28 cellular contexts compared by ENCODE assay signal in the genomic region with DNA sequence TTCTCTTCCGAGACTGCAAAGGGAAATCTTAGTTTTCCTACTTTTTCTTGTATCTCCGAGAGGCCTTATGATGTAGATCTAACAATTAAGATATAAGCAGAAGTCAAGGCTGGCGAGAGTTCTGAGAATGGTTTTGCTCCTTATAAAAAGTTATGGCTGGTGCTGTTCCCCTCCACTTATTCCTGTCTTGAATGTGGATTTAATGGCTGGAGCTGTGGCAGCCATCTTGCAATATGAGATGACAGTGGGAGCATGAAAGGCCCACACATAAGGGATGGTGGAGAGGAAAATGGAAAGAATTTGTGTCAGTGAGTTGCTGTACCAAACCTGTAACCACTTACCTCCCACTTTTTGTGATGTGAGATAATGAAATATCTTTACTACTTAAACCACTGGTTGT.
DNase-seq lines count a peak whose midpoint lies in the region; ATAC-seq, FAIRE-seq and TF ChIP-seq lines count a peak whose summit lies in the region.
"Had no signal": no experiment of that assay in that cellular context is flagged by ENCODE, and none has a peak within 500 bp of the region (broad histone marks: within the 10 kb centered on the region; RNA-seq: fewer than 3 reads in every experiment).

No MANE protein-coding gene starts in this region.

- in situ Hi-C loops in K562 (cut with MboI), result no loop called here

- no peaks in the 10 kb centered on the region for H3K36me3 Mint-ChIP-seq in activated CD4-positive, alpha-beta T cell treated with anti-CD3 and anti-CD28 coated beads, Interleukin-2, amount 10 ng/mL, durations not matched to agents 24 days and 14 days (ENCODE audit: low read depth)
- H3K36me3 Mint-ChIP-seq: CD14-positive monocyte; CD4-positive, alpha-beta memory T cell; CD4-positive, CD25-positive, alpha-beta regulatory T cell; CD8-positive, alpha-beta memory T cell had no signal

- H3K27ac ChIP-seq in HEK293 (ENCODE audit: extremely low read depth, low read depth, low read length) (no peak overlapping the region), K562 (ENCODE audit: extremely low read depth, low read depth, low read length) (no peak overlapping the region), osteoblast (ENCODE audit: low read depth, low read length) (no peak overlapping the region)
- H3K27ac ChIP-seq: 22Rv1, A549, BLaER1 had no signal

- H2AFZ ChIP-seq in K562 (ENCODE audit: low read depth, low read length) (no peak overlapping the region), osteoblast (ENCODE audit: low read length) (peak overlapping the region; percentile 30)

- no peak for TF ChIP-seq CTCF in HEK293 (tag by site-specific recombination; IDR thresholded peaks at IDR 0.05)
- no peak for TF ChIP-seq CTCF in K562 (IDR thresholded peaks at IDR 0.05 in 2 of 3, conservative IDR thresholded peaks at IDR 0.05 in 1 of 3; ENCODE audit: insufficient read depth in 2 of 3, low read depth in 1 of 3, low read length in 3 of 3)
- TF ChIP-seq CTCF in osteoblast (IDR thresholded peaks at IDR 0.05; ENCODE audit: extremely low read depth, low read depth, low read length), result no peak

- H3K4me3 Mint-ChIP-seq in activated CD4-positive, alpha-beta T cell treated with anti-CD3 and anti-CD28 coated beads, Interleukin-2, amount 10 ng/mL, durations not matched to agents 24 days and 14 days, result no peak overlapping the region
- H3K4me3 Mint-ChIP-seq: CD14-positive monocyte; CD4-positive, alpha-beta memory T cell; CD4-positive, CD25-positive, alpha-beta regulatory T cell; CD8-positive, alpha-beta memory T cell had no signal

- H3K4me2 ChIP-seq in K562 (ENCODE audit: insufficient read depth, low read length) (no peak overlapping the region), osteoblast (ENCODE audit: insufficient read depth, low read length) (no peak overlapping the region)
- H3K4me2 ChIP-seq: BLaER1 had no signal

- TF ChIP-seq EP300 in K562 (IDR thresholded peaks at IDR 0.05; ENCODE audit: low read length), result no peak

- TF ChIP-seq RAD21 in K562 (CRISPR knock-in tag; conservative IDR thresholded peaks at IDR 0.05 in 1 of 2, IDR thresholded peaks at IDR 0.05 in 1 of 2), result no peak

- H3K4me3 ChIP-seq in HEK293 (ENCODE audit: low read depth, low read length) (no peak overlapping the region), K562 (no peak overlapping the region), osteoblast (ENCODE audit: insufficient read depth, low read length) (no peak overlapping the region)
- H3K4me3 ChIP-seq: A549, BLaER1 had no signal

- H3K9me1 ChIP-seq in K562 (ENCODE audit: control insufficient read depth, insufficient read depth, low read length), result no peaks in the 10 kb centered on the region

- intact Hi-C loops in activated CD4-positive, alpha-beta T cell treated with anti-CD3 and anti-CD28 coated beads, Interleukin-2, amount 10 ng/mL, durations not matched to agents 24 days and 14 days (cut with micrococcal nuclease), result no loop called here
- intact Hi-C loops in K562 (cut with micrococcal nuclease), result no loop called here
- intact Hi-C loops in posterior cingulate gyrus (cut with DNase I), result no loop called here

- CTCF ChIA-PET in HEK293 (lab: Yijun Ruan, JAX) (interaction anchor here (0.7 kb wide), 1 partner anchor 172 kb away, joined by 3 read pairs; no protein-coding TSS in a partner anchor), K562 (lab: Yijun Ruan, JAX; ENCODE audit: low intra/inter-chr PET ratio) (no interaction called here)

- H3K9me3 ChIP-seq in HEK293 (ENCODE audit: control insufficient read depth, insufficient read depth, low read depth, low read length) (no peaks in the 10 kb centered on the region), K562 (replicated peaks; ENCODE audit: control insufficient read depth, insufficient read depth, low read depth, low read length) (no peaks in the 10 kb centered on the region), osteoblast (ENCODE audit: low read depth, low read length) (no peaks in the 10 kb centered on the region)
- H3K9me3 ChIP-seq: A549, BE2C, BLaER1 had no signal

- H3K27ac Mint-ChIP-seq in activated CD4-positive, alpha-beta T cell treated with anti-CD3 and anti-CD28 coated beads, Interleukin-2, amount 10 ng/mL, durations not matched to agents 24 days and 14 days, result no peak overlapping the region
- H3K27ac Mint-ChIP-seq: CD4-positive, alpha-beta memory T cell; CD4-positive, CD25-positive, alpha-beta regulatory T cell; CD8-positive, alpha-beta memory T cell had no signal

- H3K27me3 ChIP-seq in K562 (ENCODE audit: control insufficient read depth in 2 of 2, insufficient read depth in 2 of 2, low read length in 2 of 2) (peaks cover 33 to 38% of the 10 kb centered on the region in 2 experiments), osteoblast (ENCODE audit: insufficient read depth, low read length) (no peaks in the 10 kb centered on the region)
- H3K27me3 ChIP-seq: BE2C, BLaER1 had no signal

- no peak for TF ChIP-seq POLR2A in K562 (conservative IDR thresholded peaks at IDR 0.05)

- 3% methylated on average over 3 of the region's 3 CpGs for WGBS in K562 (ENCODE audit: insufficient coverage, low coverage, missing lambda C conversion rate)

- FAIRE-seq in K562 (lab: Jason Lieb, UNC), result no peak
- FAIRE-seq: A549, GM12891, GM18507 had no signal

- H3K4me1 Mint-ChIP-seq in activated CD4-positive, alpha-beta T cell treated with anti-CD3 and anti-CD28 coated beads, Interleukin-2, amount 10 ng/mL, durations not matched to agents 24 days and 14 days, result no peaks in the 10 kb centered on the region
- H3K4me1 Mint-ChIP-seq: CD4-positive, alpha-beta memory T cell; CD4-positive, CD25-positive, alpha-beta regulatory T cell; CD8-positive, alpha-beta memory T cell had no signal

- POLR2A ChIA-PET in HEK293 (lab: Yijun Ruan, JAX), result no interaction called here
- POLR2A ChIA-PET in K562 (lab: Yijun Ruan, JAX), result interaction anchor here (0.6 kb wide), 1 partner anchor 19 kb away, joined by 7 read pairs; no protein-coding TSS in a partner anchor

- no peak overlapping the region for H3K9ac ChIP-seq in K562 (ENCODE audit: insufficient read depth in 1 of 2, low read depth in 2 of 2, low read length in 2 of 2)
- H3K9ac ChIP-seq: BLaER1 had no signal

- no TSS peak for BruUV-seq in K562 (replicated peaks; lab: Mats Ljungman, UMichigan)

- H3K36me3 ChIP-seq in HEK293 (ENCODE audit: control insufficient read depth in 2 of 2, insufficient read depth in 1 of 2, low read length in 2 of 2) (no peaks in the 10 kb centered on the region), K562 (ENCODE audit: control insufficient read depth, insufficient read depth, low read length) (no peaks in the 10 kb centered on the region), osteoblast (ENCODE audit: insufficient read depth, low read length) (no peaks in the 10 kb centered on the region)
- H3K36me3 ChIP-seq: BE2C, BLaER1 had no signal

- H4K20me1 ChIP-seq in K562 (replicated peaks; ENCODE audit: control insufficient read depth, insufficient read depth, low read length), result no peaks in the 10 kb centered on the region
- H4K20me1 ChIP-seq in osteoblast (ENCODE audit: insufficient read depth, low read length), result no peaks in the 10 kb centered on the region
- H4K20me1 ChIP-seq: BLaER1 had no signal

- peaks cover 15% of the 10 kb centered on the region for H3K27me3 Mint-ChIP-seq in activated CD4-positive, alpha-beta T cell treated with anti-CD3 and anti-CD28 coated beads, Interleukin-2, amount 10 ng/mL, durations not matched to agents 24 days and 14 days

- H3K4me1 ChIP-seq in HEK293 (ENCODE audit: control insufficient read depth, insufficient read depth, low read length) (peaks cover 7% of the 10 kb centered on the region; the same call in 1 of the 2 replicates), K562 (replicated peaks in 1 of 2; ENCODE audit: control insufficient read depth in 2 of 2, insufficient read depth in 2 of 2, low read length in 2 of 2) (peaks cover 0 to 4% of the 10 kb centered on the region in 2 experiments; a peak in 1 of 5 replicates), osteoblast (ENCODE audit: insufficient read depth, low read length) (peaks cover 14% of the 10 kb centered on the region)
- H3K4me1 ChIP-seq: BE2C had no signal

- no peak for ATAC-seq in K562
- ATAC-seq: A549 had no signal

- DNase-seq in activated CD4-positive, alpha-beta T cell treated with anti-CD3 and anti-CD28 coated beads, Interleukin-2, amount 10 ng/mL, durations not matched to agents 24 days and 14 days, result peak; percentile 20
- no peak for DNase-seq in activated CD4-positive, alpha-beta T cell treated with anti-CD3 and anti-CD28 coated beads, Interleukin-2, amount 50 U/mL, for 1 hour
- DNase-seq in K562 (ENCODE audit: extremely low read depth in 1 of 4, low spot score in 3 of 4), result no peak
- no peak for DNase-seq in osteoblast (ENCODE audit: insufficient read length, low spot score, missing footprints)
- no peak for DNase-seq in effector CD4-positive, alpha-beta T cell
- DNase-seq in posterior cingulate gyrus, result no peak
- no peak for DNase-seq in NCI-H1105 treated with DMSO at 0.1 percent for 48 hours (lab: John Stamatoyannopoulos, UW)
- DNase-seq: ACHN; BE2C; C1 segment of cervical spinal cord; CD4-positive, alpha-beta memory T cell; CD4-positive, CD25-positive, alpha-beta regulatory T cell; CD8-positive, alpha-beta memory T cell; COR-L47; DMS 273 treated with DMSO at 0.1 percent for 48 hours; DMS153; DMS53; DMS79; DND-41; EL; GDM1 had no signal

- H3K79me2 ChIP-seq in K562 (ENCODE audit: control insufficient read depth, insufficient read depth, low read length) (no peaks in the 10 kb centered on the region), osteoblast (ENCODE audit: insufficient read depth, low read length) (no peaks in the 10 kb centered on the region)

- H3K9me3 Mint-ChIP-seq in activated CD4-positive, alpha-beta T cell treated with anti-CD3 and anti-CD28 coated beads, Interleukin-2, amount 10 ng/mL, durations not matched to agents 24 days and 14 days, result no peaks in the 10 kb centered on the region

TF ChIP-seq in HEK293, 187 proteins besides CTCF, POLR2A, EP300 and RAD21:
- TF ChIP-seq, protein P1, sequence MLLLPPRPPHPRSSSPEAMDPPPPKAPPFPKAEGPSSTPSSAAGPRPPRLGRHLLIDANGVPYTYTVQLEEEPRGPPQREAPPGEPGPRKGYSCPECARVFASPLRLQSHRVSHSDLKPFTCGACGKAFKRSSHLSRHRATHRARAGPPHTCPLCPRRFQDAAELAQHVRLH (tag by site-specific recombination; IDR thresholded peaks at IDR 0.05), result 0 out of 2 replicates have a peak, but pooled peaks have one; percentile 74
- no peak for TF ChIP-seq ZNF792 (tag by site-specific recombination; IDR thresholded peaks at IDR 0.05)

TF ChIP-seq in K562, 482 proteins besides CTCF, POLR2A, EP300 and RAD21 (continues in another document):
- TF ChIP-seq NELFE (IDR thresholded peaks at IDR 0.05; ENCODE audit: insufficient read depth, insufficient read length) (no peak), RBM25 (IDR thresholded peaks at IDR 0.05; ENCODE audit: low read depth, low read length, severe bottlenecking) (peak; percentile 48), STAG1 (CRISPR knock-in tag; IDR thresholded peaks at IDR 0.05; ENCODE audit: borderline replicate concordance) (no peak), CC2D1A (IDR thresholded peaks at IDR 0.05) (no peak), YY1 (IDR thresholded peaks at IDR 0.05; ENCODE audit: borderline replicate concordance in 1 of 3, control insufficient read depth in 1 of 3, extremely low read depth in 1 of 3, insufficient read depth in 3 of 3, insufficient read length in 1 of 3, insufficient replicate concordance in 2 of 3, low read depth in 1 of 3, low read length in 2 of 3) (peak in 1 of 3 experiments; percentile 13), KDM2B (CRISPR knock-in tag; IDR thresholded peaks at IDR 0.05) (no peak)
